Comparison of ENCODE assay signal across 9 cellular contexts in the genomic region with DNA sequence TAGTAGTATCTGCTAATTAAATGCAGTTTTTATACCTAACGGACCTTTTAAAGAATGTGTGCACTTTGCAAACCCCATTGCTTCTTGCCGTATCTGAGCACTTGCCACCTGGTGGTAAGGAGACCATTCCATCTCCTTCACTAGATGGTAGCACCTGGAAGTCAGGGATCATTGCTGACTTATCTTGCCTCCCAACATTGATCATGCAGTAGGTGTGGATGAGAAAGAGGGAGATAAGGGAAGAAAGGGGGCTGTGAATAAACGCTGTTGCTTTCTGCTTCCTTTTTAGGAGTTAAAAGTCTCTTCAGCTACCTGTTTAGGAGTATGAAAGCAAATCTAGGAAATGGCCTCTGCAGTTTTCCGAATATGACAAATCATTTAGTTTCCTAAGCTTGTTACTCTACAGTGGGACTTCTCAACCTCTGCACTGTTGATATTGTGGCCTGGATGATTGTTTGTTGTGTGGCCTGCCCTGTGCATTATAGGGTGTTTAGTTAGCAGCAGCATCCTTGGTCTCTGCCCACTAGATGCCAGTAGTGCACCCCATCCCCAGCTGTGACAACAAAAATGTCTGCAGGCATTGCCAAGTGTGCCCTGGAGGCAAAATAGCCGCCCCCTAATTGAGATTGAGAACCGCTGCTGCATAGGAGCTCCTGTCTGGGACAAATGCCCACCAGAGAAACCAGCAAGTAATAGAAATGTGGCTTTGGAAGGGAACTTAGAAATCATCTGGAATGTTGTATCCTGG. TPM values are rescaled to one million over a fixed set of nuclear protein-coding genes. Genes with fewer than 3 reads are reported as not detected.
DNase-seq lines count a peak whose midpoint lies in the region; ATAC-seq and TF ChIP-seq lines count a peak whose summit lies in the region.
"Had no signal": no experiment of that assay in that cellular context is flagged by ENCODE, and none has a peak within 500 bp of the region (broad histone marks: within the 10 kb centered on the region; RNA-seq: fewer than 3 reads in every experiment).

No MANE protein-coding gene starts in this region.

- POLR2A ChIA-PET in RWPE1 (lab: Yijun Ruan, JAX; ENCODE audit: low non-redundant PET), result interaction anchor here (0.7 kb wide), 1 partner anchor 141 kb away, joined by 3 read pairs; no protein-coding TSS in a partner anchor

- no peaks in the 10 kb centered on the region for H3K27me3 ChIP-seq in gastroesophageal sphincter
- H3K27me3 ChIP-seq: SJSA1 had no signal

- no peaks in the 10 kb centered on the region for H3K4me1 Mint-ChIP-seq in activated T-cell treated with anti-CD3 and anti-CD28 coated beads, Interleukin-2, amount 50 U/mL, for 24 hours (ENCODE audit: low read depth)

- peaks cover 67 to 87% (median 69%) of the 10 kb centered on the region in 3 donors for H3K4me1 ChIP-seq in gastroesophageal sphincter
- H3K4me1 ChIP-seq: SJSA1 had no signal

- CTCF ChIA-PET in RWPE1 (lab: Yijun Ruan, JAX), result interaction anchor here (0.6 to 1.0 kb wide), 4 partner anchors 8 to 961 kb away, joined by 3 to 4 read pairs (median 3); partner anchors contain the start of gene GAB1

- intact Hi-C loops in sciatic nerve (cut with DNase I), result no loop called here

- 23 to 36% methylated on average over 4 to 6 of the region's 6 CpGs for WGBS in gastroesophageal sphincter (ENCODE audit: low coverage in 1 of 2), 2 donors

- peaks cover 7% of the 10 kb centered on the region for H3K27me3 Mint-ChIP-seq in activated T-cell treated with anti-CD3 and anti-CD28 coated beads, Interleukin-2, amount 50 U/mL, for 24 hours

- peak; percentile 28 for TF ChIP-seq CTCF in C4-2B (conservative IDR thresholded peaks at IDR 0.05)
- TF ChIP-seq CTCF in RWPE1 (conservative IDR thresholded peaks at IDR 0.05; ENCODE audit: low read depth), result peak; percentile 21; the same call in 1 of the 2 replicates
- TF ChIP-seq CTCF in gastroesophageal sphincter (IDR thresholded peaks at IDR 0.05), result peak in 3 of 4 experiments; percentile 34 to 58 (median 35)

- DNase-seq in RWPE1 (ENCODE audit: low spot score) (no peak), sciatic nerve (ENCODE audit: low spot score) (no peak), NCI-H2171 treated with DMSO at 0.1 percent for 48 hours (lab: John Stamatoyannopoulos, UW) (no peak)
- no peak for DNase-seq in activated T-cell treated with anti-CD3 and anti-CD28 coated beads, Interleukin-2, amount 50 U/mL, for 24 hours

- no peaks in the 10 kb centered on the region for H3K36me3 Mint-ChIP-seq in activated T-cell treated with anti-CD3 and anti-CD28 coated beads, Interleukin-2, amount 50 U/mL, for 24 hours (ENCODE audit: low read depth)

- no peaks in the 10 kb centered on the region for H3K9me3 ChIP-seq in gastroesophageal sphincter
- H3K9me3 ChIP-seq: SJSA1 had no signal

- no peak for TF ChIP-seq EP300 in gastroesophageal sphincter (IDR thresholded peaks at IDR 0.05)

- H3K9me3 Mint-ChIP-seq in activated T-cell treated with anti-CD3 and anti-CD28 coated beads, Interleukin-2, amount 50 U/mL, for 24 hours, result peaks cover 2% of the 10 kb centered on the region

- no peak overlapping the region for H3K27ac ChIP-seq in C4-2B
- H3K27ac ChIP-seq in RWPE1, result no peak overlapping the region
- H3K27ac ChIP-seq in gastroesophageal sphincter, result peak overlapping the region; percentile 78 to 95 (median 82)
- H3K27ac ChIP-seq: SJSA1 had no signal

- peak; percentile 46 for ATAC-seq in GM18511 (IDR thresholded peaks at IDR 0.05; ENCODE audit: unreplicated experiment)
- ATAC-seq in HG02970 (IDR thresholded peaks at IDR 0.05; ENCODE audit: low FRiP score, unreplicated experiment), result peak; percentile 34
- peak; percentile 58 for ATAC-seq in gastroesophageal sphincter
- peak; percentile 67 for ATAC-seq in sciatic nerve

- no peak overlapping the region for H3K4me3 ChIP-seq in gastroesophageal sphincter
- H3K4me3 ChIP-seq: SJSA1 had no signal

- no peaks in the 10 kb centered on the region for H3K36me3 ChIP-seq in gastroesophageal sphincter
- H3K36me3 ChIP-seq: SJSA1 had no signal

- H3K27ac Mint-ChIP-seq in activated T-cell treated with anti-CD3 and anti-CD28 coated beads, Interleukin-2, amount 50 U/mL, for 24 hours, result no peak overlapping the region

- H3K4me3 Mint-ChIP-seq in activated T-cell treated with anti-CD3 and anti-CD28 coated beads, Interleukin-2, amount 50 U/mL, for 24 hours, result no peak overlapping the region

- TF ChIP-seq POLR2A in gastroesophageal sphincter (IDR thresholded peaks at IDR 0.05), result no peak

RNA-seq across cellular contexts. Expression of gene GAB1, which starts 38.8 kb away (rescaled TPM):
- 100 to 1,000 TPM; 102 to 129 (median 118) TPM for total RNA-seq in gastroesophageal sphincter
- 279 TPM for total RNA-seq in sciatic nerve

Comparison
In these comparisons a context has a peak if more than half of its experiments do, and no peak if none do; other contexts are left out.
1. H3K27ac ChIP-seq: peak in gastroesophageal sphincter (4 of 4); none in C4-2B (single experiment) and RWPE1 (single experiment).
2. Peak in every context shown above with its lines, with median percentiles within 50 percentile points of each other: CTCF ChIP-seq and ATAC-seq.